8 cellular contexts compared by ENCODE assay signal in genomic region chr1:161258439-161259386, GRCh38. TPM values are rescaled to one million over a fixed set of nuclear protein-coding genes. Genes with fewer than 3 reads are reported as not detected.
DNase-seq lines count a peak whose midpoint lies in the region; ATAC-seq and TF ChIP-seq lines count a peak whose summit lies in the region.

Gene PCP4L1, plus strand, starts transcription at chr1:161258745. Its CDS starts 230 bp downstream, at chr1:161258975.

- peaks cover 42% of the 10 kb centered on the region for H3K27me3 Mint-ChIP-seq in activated naive CD4-positive, alpha-beta T cell treated with anti-CD3 and anti-CD28 coated beads, Interleukin-2, amount 50 U/mL, for 24 hours
- peaks cover 19% of the 10 kb centered on the region for H3K27me3 Mint-ChIP-seq in glutamatergic neuron (ENCODE audit: unreplicated experiment)

- peaks cover 14% of the 10 kb centered on the region for H3K4me1 Mint-ChIP-seq in activated naive CD4-positive, alpha-beta T cell treated with anti-CD3 and anti-CD28 coated beads, Interleukin-2, amount 50 U/mL, for 24 hours
- H3K4me1 Mint-ChIP-seq in glutamatergic neuron (ENCODE audit: low read depth, unreplicated experiment): peaks cover 22% of the 10 kb centered on the region

- no peaks in the 10 kb centered on the region for H3K36me3 ChIP-seq in upper lobe of left lung

- peaks cover 0 to 13% (median 3%) of the 10 kb centered on the region in 4 donors for H3K27me3 ChIP-seq in upper lobe of left lung

- H3K4me1 ChIP-seq in upper lobe of left lung: peaks cover 5 to 19% (median 9%) of the 10 kb centered on the region in 4 donors

- ATAC-seq in upper lobe of left lung (ENCODE audit: low FRiP score in 2 of 2): peak; percentile 81 to 82
- no peak for ATAC-seq in GM21360 (IDR thresholded peaks at IDR 0.05; ENCODE audit: unreplicated experiment)

- H3K27ac ChIP-seq in 22Rv1 (no peak within 1 kb of the TSS), upper lobe of left lung (no peak within 1 kb of the TSS)

- no peak for TF ChIP-seq EP300 in upper lobe of left lung (IDR thresholded peaks at IDR 0.05)

- peak within 1 kb of the TSS in 3 of 4 donors; percentile 44 to 59 (median 44) for H3K4me3 ChIP-seq in upper lobe of left lung

- peak within 1 kb of the TSS; percentile 82 for H3K4me3 Mint-ChIP-seq in activated naive CD4-positive, alpha-beta T cell treated with anti-CD3 and anti-CD28 coated beads, Interleukin-2, amount 50 U/mL, for 24 hours
- peak within 1 kb of the TSS; percentile 69 for H3K4me3 Mint-ChIP-seq in glutamatergic neuron (ENCODE audit: unreplicated experiment)

- DNase-seq in GM19238 (ENCODE audit: insufficient read length, low spot score): peak; percentile 64
- peak; percentile 92 for DNase-seq in NCI-H526 treated with DMSO at 0.1 percent for 48 hours (lab: John Stamatoyannopoulos, UW)
- DNase-seq in glutamatergic neuron: peak; percentile 79
- peak; percentile 30 for DNase-seq in occipital lobe (lab: John Stamatoyannopoulos, UW)
- peak; percentile 72 to 89 for DNase-seq in upper lobe of left lung

- TF ChIP-seq CTCF in 22Rv1 (IDR thresholded peaks at IDR 0.05) (peak; percentile 15; the same call in 1 of the 2 replicates), glutamatergic neuron (IDR thresholded peaks at IDR 0.05; ENCODE audit: partially characterized antibody, unreplicated experiment) (no peak), upper lobe of left lung (IDR thresholded peaks at IDR 0.05) (no peak)

- TF ChIP-seq POLR2A in upper lobe of left lung (IDR thresholded peaks at IDR 0.05): peak in 2 of 4 donors; percentile 28 to 59

- WGBS in upper lobe of left lung, 2 donors: 3 to 4% methylated on average over 29 to 53 of the region's 62 CpGs

- H3K9me3 Mint-ChIP-seq in activated naive CD4-positive, alpha-beta T cell treated with anti-CD3 and anti-CD28 coated beads, Interleukin-2, amount 50 U/mL, for 24 hours: no peaks in the 10 kb centered on the region
- H3K9me3 Mint-ChIP-seq in glutamatergic neuron (ENCODE audit: unreplicated experiment): peaks cover 13% of the 10 kb centered on the region

- H3K27ac Mint-ChIP-seq in activated naive CD4-positive, alpha-beta T cell treated with anti-CD3 and anti-CD28 coated beads, Interleukin-2, amount 50 U/mL, for 24 hours: peak within 1 kb of the TSS; percentile 46
- peak within 1 kb of the TSS; percentile 55 for H3K27ac Mint-ChIP-seq in glutamatergic neuron (ENCODE audit: unreplicated experiment)

- H3K9me3 ChIP-seq in upper lobe of left lung: peaks cover 0 to 12% (median 9%) of the 10 kb centered on the region in 4 donors

- peaks cover 7% of the 10 kb centered on the region for H3K36me3 Mint-ChIP-seq in activated naive CD4-positive, alpha-beta T cell treated with anti-CD3 and anti-CD28 coated beads, Interleukin-2, amount 50 U/mL, for 24 hours
- peaks cover 21% of the 10 kb centered on the region for H3K36me3 Mint-ChIP-seq in glutamatergic neuron (ENCODE audit: unreplicated experiment)

RNA-seq across cellular contexts. Expression of gene PCP4L1, which starts in this region (rescaled TPM):
- total RNA-seq in glutamatergic neuron (ENCODE audit: unreplicated experiment) (1.1 TPM), occipital lobe (3.1 TPM), upper lobe of left lung (1 to 10 TPM; 1.0 to 8.1 (median 5.0) TPM)

Comparison
In these comparisons a context has a peak if more than half of its experiments do, and no peak if none do; other contexts are left out.
1. DNase-seq: peak in every context shown above with its lines; median percentile 92 in NCI-H526 treated with DMSO at 0.1 percent for 48 hours; 80 in upper lobe of left lung; 79 in glutamatergic neuron; 64 in GM19238; 30 in occipital lobe.